ENCODE assay signal across 23 cellular contexts in genomic region chr15:38667875-38668274, GRCh38.
DNase-seq lines count a peak whose midpoint lies in the region; ATAC-seq lines count a peak whose summit lies in the region.
"Had no signal": no experiment of that assay in that cellular context is flagged by ENCODE, and none has a peak within 500 bp of the region (broad histone marks: within the 10 kb centered on the region; RNA-seq: fewer than 3 reads in every experiment).

No MANE protein-coding gene starts in this region.

- peak overlapping the region; percentile 81 for H3K27ac ChIP-seq in thymus (ENCODE audit: low read depth)
- H3K27ac ChIP-seq: neural progenitor cell, psoas muscle, SJSA1, upper lobe of left lung had no signal

- H3K27ac Mint-ChIP-seq in stimulated activated naive CD8-positive, alpha-beta T cell treated with anti-CD3 and anti-CD28 coated beads, Interleukin-15, Interleukin-2, amounts not matched to agents 100 ng/mL and 50 ng/mL, for 24 hours = peak overlapping the region; percentile 73
- H3K27ac Mint-ChIP-seq in T-helper 17 cell = peak overlapping the region; percentile 100
- H3K27ac Mint-ChIP-seq in central memory CD8-positive, alpha-beta T cell (ENCODE audit: low read depth) = peak overlapping the region; percentile 1
- H3K27ac Mint-ChIP-seq: activated B cell treated with CpG ODN at 0.5 μM for 24 hours, H9 had no signal

- no peak for DNase-seq in stimulated activated naive CD8-positive, alpha-beta T cell treated with anti-CD3 and anti-CD28 coated beads, Interleukin-15, Interleukin-2, amounts not matched to agents 100 U/mL and 50 U/mL, for 24 hours
- no peak for DNase-seq in T-helper 17 cell
- no peak for DNase-seq in central memory CD8-positive, alpha-beta T cell (ENCODE audit: low spot score in 2 of 2)
- DNase-seq in germinal center (ENCODE audit: low spot score) = no peak
- DNase-seq: activated B cell treated with CpG ODN at 0.5 μM for 24 hours, Caco-2, cortex of kidney, H9, head of caudate nucleus, Kasumi-1, midbrain, NCI-H1092 treated with DMSO at 0.1 percent for 48 hours, NCI-H2029, psoas muscle, upper lobe of left lung had no signal

- H3K9me3 ChIP-seq in T-helper 17 cell (ENCODE audit: control insufficient read depth, low read length, poor library complexity, severe bottlenecking) = no peaks in the 10 kb centered on the region
- H3K9me3 ChIP-seq in thymus (ENCODE audit: control insufficient read depth) = no peaks in the 10 kb centered on the region
- H3K9me3 ChIP-seq: Caco-2, psoas muscle, SJSA1, upper lobe of left lung had no signal

- no peaks in the 10 kb centered on the region for H3K36me3 ChIP-seq in thymus (ENCODE audit: control insufficient read depth, insufficient read depth)
- H3K36me3 ChIP-seq: neural progenitor cell, SJSA1, upper lobe of left lung had no signal

- no peaks in the 10 kb centered on the region for H3K27me3 Mint-ChIP-seq in stimulated activated naive CD8-positive, alpha-beta T cell treated with anti-CD3 and anti-CD28 coated beads, Interleukin-15, Interleukin-2, amounts not matched to agents 100 ng/mL and 50 ng/mL, for 24 hours
- no peaks in the 10 kb centered on the region for H3K27me3 Mint-ChIP-seq in T-helper 17 cell
- no peaks in the 10 kb centered on the region for H3K27me3 Mint-ChIP-seq in central memory CD8-positive, alpha-beta T cell
- H3K27me3 Mint-ChIP-seq: activated B cell treated with CpG ODN at 0.5 μM for 24 hours had no signal

- H3K9me3 Mint-ChIP-seq in stimulated activated naive CD8-positive, alpha-beta T cell treated with anti-CD3 and anti-CD28 coated beads, Interleukin-15, Interleukin-2, amounts not matched to agents 100 ng/mL and 50 ng/mL, for 24 hours = peaks cover 5% of the 10 kb centered on the region
- peaks cover 7% of the 10 kb centered on the region for H3K9me3 Mint-ChIP-seq in central memory CD8-positive, alpha-beta T cell
- H3K9me3 Mint-ChIP-seq: activated B cell treated with CpG ODN at 0.5 μM for 24 hours, H9, neural progenitor cell had no signal

- no peak overlapping the region for H3K4me3 Mint-ChIP-seq in stimulated activated naive CD8-positive, alpha-beta T cell treated with anti-CD3 and anti-CD28 coated beads, Interleukin-15, Interleukin-2, amounts not matched to agents 100 ng/mL and 50 ng/mL, for 24 hours
- H3K4me3 Mint-ChIP-seq in T-helper 17 cell = no peak overlapping the region
- H3K4me3 Mint-ChIP-seq in central memory CD8-positive, alpha-beta T cell = peak overlapping the region; percentile 9
- H3K4me3 Mint-ChIP-seq: activated B cell treated with CpG ODN at 0.5 μM for 24 hours, H9, neural progenitor cell had no signal

- H3K4me1 ChIP-seq in thymus (ENCODE audit: control insufficient read depth, insufficient read depth, low read length) = peaks cover 44% of the 10 kb centered on the region
- H3K4me1 ChIP-seq: Caco-2, psoas muscle, SJSA1, upper lobe of left lung had no signal

- no peak overlapping the region for H3K4me3 ChIP-seq in thymus (ENCODE audit: low read length)
- H3K4me3 ChIP-seq: neural progenitor cell, psoas muscle, SJSA1, upper lobe of left lung had no signal

- H3K27me3 ChIP-seq in thymus (ENCODE audit: control insufficient read depth, insufficient read depth) = no peaks in the 10 kb centered on the region
- H3K27me3 ChIP-seq: neural progenitor cell, upper lobe of left lung had no signal

- no peaks in the 10 kb centered on the region for H3K36me3 Mint-ChIP-seq in stimulated activated naive CD8-positive, alpha-beta T cell treated with anti-CD3 and anti-CD28 coated beads, Interleukin-15, Interleukin-2, amounts not matched to agents 100 ng/mL and 50 ng/mL, for 24 hours (ENCODE audit: low read depth)
- H3K36me3 Mint-ChIP-seq in T-helper 17 cell (ENCODE audit: low read depth) = no peaks in the 10 kb centered on the region
- peaks cover 9% of the 10 kb centered on the region for H3K36me3 Mint-ChIP-seq in central memory CD8-positive, alpha-beta T cell (ENCODE audit: insufficient read depth)
- H3K36me3 Mint-ChIP-seq: neural progenitor cell had no signal

- peaks cover 94% of the 10 kb centered on the region for H3K4me1 Mint-ChIP-seq in stimulated activated naive CD8-positive, alpha-beta T cell treated with anti-CD3 and anti-CD28 coated beads, Interleukin-15, Interleukin-2, amounts not matched to agents 100 ng/mL and 50 ng/mL, for 24 hours (ENCODE audit: low read depth)
- peaks cover 59% of the 10 kb centered on the region for H3K4me1 Mint-ChIP-seq in T-helper 17 cell
- peaks cover 71% of the 10 kb centered on the region for H3K4me1 Mint-ChIP-seq in central memory CD8-positive, alpha-beta T cell

- no peak for ATAC-seq in stimulated activated naive CD8-positive, alpha-beta T cell treated with anti-CD3 and anti-CD28 coated beads, Interleukin-15, Interleukin-2, amounts not matched to agents 100 U/mL and 50 U/mL, for 24 hours
- ATAC-seq in T-helper 17 cell (no peak), HG03432 (IDR thresholded peaks at IDR 0.05; ENCODE audit: unreplicated experiment) (no peak), GM18867 (IDR thresholded peaks at IDR 0.05; ENCODE audit: unreplicated experiment) (no peak)
- ATAC-seq in central memory CD8-positive, alpha-beta T cell (replicated peaks; ENCODE audit: extremely low read depth, poor library complexity, severe bottlenecking) = no peak
- ATAC-seq: left lobe of liver, Panc1, psoas muscle had no signal

Comparison
In these comparisons a context has a peak if more than half of its experiments do, and no peak if none do; other contexts are left out.
1. H3K27ac Mint-ChIP-seq: peak in every context shown above with its lines; median percentile 100 in T-helper 17 cell; 73 in stimulated activated naive CD8-positive, alpha-beta T cell treated with anti-CD3 and anti-CD28 coated beads, Interleukin-15, Interleukin-2, amounts not matched to agents 100 ng/mL and 50 ng/mL, for 24 hours; 1 in central memory CD8-positive, alpha-beta T cell.